Comparison of ENCODE assay signal across 14 cellular contexts in the genomic region with DNA sequence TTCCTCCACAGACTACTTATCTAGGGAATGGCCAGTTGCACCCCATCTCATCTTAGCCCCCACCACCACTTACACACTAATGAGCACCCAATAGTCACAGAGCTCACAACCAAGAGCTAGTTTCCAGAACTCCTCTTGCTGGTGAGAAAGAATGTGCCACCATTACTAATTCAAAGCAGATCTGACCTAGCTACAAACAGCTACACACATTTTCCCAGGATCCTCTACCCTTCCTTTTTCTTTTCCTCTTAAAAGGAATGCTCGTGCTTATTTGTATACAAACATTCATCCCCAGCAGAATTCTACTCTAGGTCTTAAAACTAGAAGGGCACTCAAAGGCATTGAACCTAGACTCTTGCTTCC.
A peak's percentile ranks its signal among the peaks of the same experiment; 100 is the strongest.
DNase-seq lines count a peak whose midpoint lies in the region; ATAC-seq and TF ChIP-seq lines count a peak whose summit lies in the region.
"Had no signal": no experiment of that assay in that cellular context is flagged by ENCODE, and none has a peak within 500 bp of the region (broad histone marks: within the 10 kb centered on the region; RNA-seq: fewer than 3 reads in every experiment).

No MANE protein-coding gene starts in this region.

- peak; percentile 18 for DNase-seq in AG20443 (ENCODE audit: low spot score)
- no peak for DNase-seq in T-helper 17 cell
- DNase-seq in epithelial cell of prostate (ENCODE audit: low read depth, low spot score) = no peak
- peak; percentile 16 for DNase-seq in renal cortical epithelial cell (ENCODE audit: low read depth)
- no peak for DNase-seq in OCI-M2 (lab: John Stamatoyannopoulos, UW; ENCODE audit: unreplicated experiment)
- DNase-seq in posterior vena cava (ENCODE audit: low spot score) = no peak
- DNase-seq: amniotic stem cell, BE2C, NCI-H187 treated with DMSO at 0.1 percent for 48 hours had no signal

- H3K9me3 ChIP-seq in T-helper 17 cell (ENCODE audit: control insufficient read depth, low read length, poor library complexity, severe bottlenecking) = no peaks in the 10 kb centered on the region
- H3K9me3 ChIP-seq: BE2C, left ventricle myocardium inferior had no signal

- TF ChIP-seq POLR2A in GM18505 (IDR thresholded peaks at IDR 0.05; ENCODE audit: borderline replicate concordance, extremely low read depth, insufficient read depth, insufficient read length) = no peak

- intact Hi-C loops in posterior vena cava (cut with DNase I) = no loop called here

- peaks cover 8% of the 10 kb centered on the region for H3K36me3 Mint-ChIP-seq in T-helper 17 cell (ENCODE audit: low read depth)

- peak overlapping the region; percentile 79 for H3K27ac ChIP-seq in epithelial cell of prostate
- H3K27ac ChIP-seq: KMS-11, left ventricle myocardium inferior had no signal

- H3K4me3 Mint-ChIP-seq in T-helper 17 cell = no peak overlapping the region
- H3K4me3 Mint-ChIP-seq: endodermal cell had no signal

- no peak for ATAC-seq in T-helper 17 cell
- no peak for ATAC-seq in GM21381 (IDR thresholded peaks at IDR 0.05; ENCODE audit: unreplicated experiment)
- no peak for ATAC-seq in GM18505 (IDR thresholded peaks at IDR 0.05; ENCODE audit: unreplicated experiment)

- peak overlapping the region; percentile 51 for H3K27ac Mint-ChIP-seq in T-helper 17 cell
- H3K27ac Mint-ChIP-seq: endodermal cell had no signal

- peaks cover 25% of the 10 kb centered on the region for H3K4me1 Mint-ChIP-seq in T-helper 17 cell

- H3K27me3 Mint-ChIP-seq in T-helper 17 cell = no peaks in the 10 kb centered on the region

Comparison
In these comparisons a context has a peak if more than half of its experiments do, and no peak if none do; other contexts are left out.
1. DNase-seq: peak in AG20443 (single experiment) and renal cortical epithelial cell (single experiment); none in T-helper 17 cell (0 of 3), epithelial cell of prostate (single experiment), OCI-M2 (single experiment) and posterior vena cava (single experiment).